8 cellular contexts compared by ENCODE assay signal in genomic region chrX:71178908-71179307, GRCh38. TPM values are rescaled to one million over a fixed set of nuclear protein-coding genes. Genes with fewer than 3 reads are reported as not detected.
A peak's percentile ranks its signal among the peaks of the same experiment; 100 is the strongest.
DNase-seq lines count a peak whose midpoint lies in the region; ATAC-seq and TF ChIP-seq lines count a peak whose summit lies in the region.

No MANE protein-coding gene starts in this region.

- no peaks in the 10 kb centered on the region for H3K9me3 Mint-ChIP-seq in CD8-positive, alpha-beta T cell
- H3K9me3 Mint-ChIP-seq in activated CD4-positive, alpha-beta T cell treated with anti-CD3 and anti-CD28 coated beads, Interleukin-2, amount 10 ng/mL, durations not matched to agents 7 days and 5 days, result no peaks in the 10 kb centered on the region
- H3K9me3 Mint-ChIP-seq in endothelial cell (ENCODE audit: unreplicated experiment), result no peaks in the 10 kb centered on the region

- TF ChIP-seq CTCF in CD8-positive, alpha-beta T cell (IDR thresholded peaks at IDR 0.05), result peak; percentile 50
- TF ChIP-seq CTCF in endothelial cell (IDR thresholded peaks at IDR 0.05; ENCODE audit: unreplicated experiment) (peak; percentile 60), upper lobe of right lung (IDR thresholded peaks at IDR 0.05) (peak; percentile 64)

- H3K9me3 ChIP-seq in CD8-positive, alpha-beta T cell (ENCODE audit: low read length), result no peaks in the 10 kb centered on the region
- no peaks in the 10 kb centered on the region for H3K9me3 ChIP-seq in upper lobe of right lung

- intact Hi-C loops in CD8-positive, alpha-beta T cell (cut with DNase I, micrococcal nuclease), result loop anchor here (1.0 to 10.0 kb wide), 6 partner anchors 50 to 724 kb away; no protein-coding TSS in a partner anchor
- intact Hi-C loops in upper lobe of right lung (cut with DNase I), result loop anchor here (10.0 kb wide), 1 partner anchor 204 kb away; no protein-coding TSS in a partner anchor

- peaks cover 29% of the 10 kb centered on the region for H3K36me3 Mint-ChIP-seq in CD8-positive, alpha-beta T cell
- peaks cover 15% of the 10 kb centered on the region for H3K36me3 Mint-ChIP-seq in activated CD4-positive, alpha-beta T cell treated with anti-CD3 and anti-CD28 coated beads, Interleukin-2, amount 10 ng/mL, durations not matched to agents 7 days and 5 days (ENCODE audit: low read depth)
- H3K36me3 Mint-ChIP-seq in endothelial cell (ENCODE audit: low read depth, unreplicated experiment), result no peaks in the 10 kb centered on the region

- no peak for ATAC-seq in CD8-positive, alpha-beta T cell
- ATAC-seq in upper lobe of right lung (peak; percentile 71), HG02885 (IDR thresholded peaks at IDR 0.05; ENCODE audit: poor library complexity, unreplicated experiment) (no peak)

- no peak overlapping the region for H3K27ac Mint-ChIP-seq in CD8-positive, alpha-beta T cell
- H3K27ac Mint-ChIP-seq in activated CD4-positive, alpha-beta T cell treated with anti-CD3 and anti-CD28 coated beads, Interleukin-2, amount 10 ng/mL, durations not matched to agents 7 days and 5 days, result no peak overlapping the region
- no peak overlapping the region for H3K27ac Mint-ChIP-seq in endothelial cell (ENCODE audit: unreplicated experiment)

- POLR2A ChIA-PET in CD8-positive, alpha-beta T cell (lab: Charles Lee), result no interaction called here
- POLR2A ChIA-PET in activated CD4-positive, alpha-beta T cell treated with anti-CD3 and anti-CD28 coated beads, Interleukin-2, amount 10 ng/mL, durations not matched to agents 7 days and 5 days (lab: Charles Lee), result no interaction called here

- no peaks in the 10 kb centered on the region for H3K27me3 Mint-ChIP-seq in CD8-positive, alpha-beta T cell (ENCODE audit: low read depth)
- H3K27me3 Mint-ChIP-seq in activated CD4-positive, alpha-beta T cell treated with anti-CD3 and anti-CD28 coated beads, Interleukin-2, amount 10 ng/mL, durations not matched to agents 7 days and 5 days, result no peaks in the 10 kb centered on the region
- peaks cover 5% of the 10 kb centered on the region for H3K27me3 Mint-ChIP-seq in endothelial cell (ENCODE audit: unreplicated experiment)

- H3K27ac ChIP-seq in CD8-positive, alpha-beta T cell (ENCODE audit: low read depth, low read length), result no peak overlapping the region
- no peak overlapping the region for H3K27ac ChIP-seq in upper lobe of right lung

- H3K4me1 Mint-ChIP-seq in CD8-positive, alpha-beta T cell (ENCODE audit: low read depth), result peaks cover 12% of the 10 kb centered on the region
- peaks cover 16% of the 10 kb centered on the region for H3K4me1 Mint-ChIP-seq in activated CD4-positive, alpha-beta T cell treated with anti-CD3 and anti-CD28 coated beads, Interleukin-2, amount 10 ng/mL, durations not matched to agents 7 days and 5 days
- H3K4me1 Mint-ChIP-seq in endothelial cell (ENCODE audit: unreplicated experiment), result peaks cover 5% of the 10 kb centered on the region

- CTCF ChIA-PET in CD8-positive, alpha-beta T cell (lab: Charles Lee), result interaction anchor here (0.8 to 4.4 kb wide), 11 partner anchors 9 to 409 kb away, joined by 3 to 23 read pairs (median 6); no protein-coding TSS in a partner anchor
- CTCF ChIA-PET in activated CD4-positive, alpha-beta T cell treated with anti-CD3 and anti-CD28 coated beads, Interleukin-2, amount 10 ng/mL, durations not matched to agents 7 days and 5 days (lab: Charles Lee), result interaction anchor here (1.3 kb wide), 1 partner anchor 32 kb away, joined by 4 read pairs; no protein-coding TSS in a partner anchor

- H3K4me1 ChIP-seq in CD8-positive, alpha-beta T cell (ENCODE audit: insufficient read depth, low read length), result peaks cover 7% of the 10 kb centered on the region
- H3K4me1 ChIP-seq in upper lobe of right lung, result peaks cover 5% of the 10 kb centered on the region

- H3K4me3 ChIP-seq in CD8-positive, alpha-beta T cell (ENCODE audit: low read depth, low read length), result no peak overlapping the region
- no peak overlapping the region for H3K4me3 ChIP-seq in upper lobe of right lung

- peak in 5 of 7 experiments; percentile 10 to 65 (median 34) for DNase-seq in CD8-positive, alpha-beta T cell
- peak; percentile 35 for DNase-seq in HCEC 1CT
- peak; percentile 65 for DNase-seq in NCI-H460 (ENCODE audit: extremely low read depth, low read depth)
- DNase-seq in activated CD4-positive, alpha-beta T cell treated with anti-CD3 and anti-CD28 coated beads, Interleukin-2, amount 10 ng/mL, durations not matched to agents 7 days and 5 days, result peak; percentile 49
- DNase-seq in endothelial cell (ENCODE audit: low spot score), result peak; percentile 38
- DNase-seq in mucosa of gallbladder (ENCODE audit: low spot score), result peak; percentile 63
- no peak for DNase-seq in upper lobe of right lung

- H3K27me3 ChIP-seq in CD8-positive, alpha-beta T cell (ENCODE audit: insufficient read depth, low read length), result no peaks in the 10 kb centered on the region
- H3K27me3 ChIP-seq in upper lobe of right lung, result no peaks in the 10 kb centered on the region

- H3K4me3 Mint-ChIP-seq in CD8-positive, alpha-beta T cell, result no peak overlapping the region
- no peak overlapping the region for H3K4me3 Mint-ChIP-seq in activated CD4-positive, alpha-beta T cell treated with anti-CD3 and anti-CD28 coated beads, Interleukin-2, amount 10 ng/mL, durations not matched to agents 7 days and 5 days
- H3K4me3 Mint-ChIP-seq in endothelial cell (ENCODE audit: unreplicated experiment), result no peak overlapping the region

- H3K36me3 ChIP-seq in CD8-positive, alpha-beta T cell (ENCODE audit: insufficient read depth, low read length), result no peaks in the 10 kb centered on the region
- H3K36me3 ChIP-seq in upper lobe of right lung, result no peaks in the 10 kb centered on the region

RNA-seq across cellular contexts. Expression of gene NLGN3, which starts 34.3 kb away (rescaled TPM):
- 1 to 10 TPM; 4.6 to 5.0 TPM for total RNA-seq in CD8-positive, alpha-beta T cell
- 0.58 and 0.69 TPM in 2 replicates for total RNA-seq in NCI-H460 (2014; rRNA removed; shearing (Covaris generic))
- polyA plus RNA-seq in NCI-H460 (2014; cell fraction: nucleus; rRNA removed), result 0.92 and 1.8 TPM in 2 replicates
- total RNA-seq in activated CD4-positive, alpha-beta T cell treated with anti-CD3 and anti-CD28 coated beads, Interleukin-2, amount 10 ng/mL, durations not matched to agents 7 days and 5 days, result 1 to 10 TPM in 1 of 2 experiments, under 1 TPM in 1; 0.98 to 1.6 TPM
- total RNA-seq in endothelial cell (ENCODE audit: unreplicated experiment), result 1.7 TPM
- total RNA-seq in mucosa of gallbladder, result 2.5 TPM
- 0.69 TPM for total RNA-seq in upper lobe of right lung

RNA-seq across cellular contexts. Expression of gene GJB1, which starts 44.1 kb away (rescaled TPM):
- total RNA-seq in CD8-positive, alpha-beta T cell, result not detected
- total RNA-seq in NCI-H460 (2014; rRNA removed; shearing (Covaris generic)), result not detected in 2 replicates
- polyA plus RNA-seq in NCI-H460 (2014; cell fraction: nucleus; rRNA removed), result not detected in 2 replicates
- total RNA-seq in activated CD4-positive, alpha-beta T cell treated with anti-CD3 and anti-CD28 coated beads, Interleukin-2, amount 10 ng/mL, durations not matched to agents 7 days and 5 days, result not detected
- not detected for total RNA-seq in endothelial cell (ENCODE audit: unreplicated experiment)
- total RNA-seq in mucosa of gallbladder, result 228 TPM
- total RNA-seq in upper lobe of right lung, result 5.4 TPM

Comparison
In these comparisons a context has a peak if more than half of its experiments do, and no peak if none do; other contexts are left out.
1. RNA of gene GJB1, which starts 44.1 kb away (total RNA-seq): 228 TPM in mucosa of gallbladder (single experiment); 5.4 TPM in upper lobe of right lung (single experiment), not detected in CD8-positive, alpha-beta T cell, not detected in NCI-H460, not detected in activated CD4-positive, alpha-beta T cell treated with anti-CD3 and anti-CD28 coated beads, Interleukin-2, amount 10 ng/mL, durations not matched to agents 7 days and 5 days and not detected in endothelial cell (single experiment); every median in the first group is over 10 times any median in the second.
2. Peak in every context shown above with its lines, with median percentiles within 50 percentile points of each other: CTCF ChIP-seq.